ENCODE assay signal across 19 cellular contexts in the genomic region with DNA sequence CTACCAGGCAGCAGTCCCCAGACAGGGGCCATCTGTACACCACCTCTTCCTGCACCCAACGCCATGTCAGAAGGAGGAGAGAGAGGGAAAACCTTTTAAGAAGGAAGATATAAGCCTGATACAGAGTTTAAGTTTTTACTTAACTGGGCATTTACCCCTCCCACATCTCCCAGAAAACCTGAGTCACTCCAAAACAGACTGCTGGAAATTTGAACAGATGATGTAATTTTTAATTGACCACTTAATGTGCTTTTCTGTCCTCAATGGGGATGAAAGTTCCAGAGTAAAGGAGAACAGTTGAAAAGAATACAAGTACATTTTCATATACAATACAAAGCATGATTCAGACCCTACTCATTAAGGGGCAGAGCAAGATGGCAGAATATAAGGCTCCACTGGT.
A peak's percentile ranks its signal among the peaks of the same experiment; 100 is the strongest.
DNase-seq lines count a peak whose midpoint lies in the region; ATAC-seq and TF ChIP-seq lines count a peak whose summit lies in the region.
"Had no signal": no experiment of that assay in that cellular context is flagged by ENCODE, and none has a peak within 500 bp of the region (broad histone marks: within the 10 kb centered on the region; RNA-seq: fewer than 3 reads in every experiment).

No MANE protein-coding gene starts in this region.

- no peaks in the 10 kb centered on the region for H4K20me1 ChIP-seq in IMR-90 (ENCODE audit: insufficient read depth, low read length)

- TF ChIP-seq POLR2A in IMR-90 (IDR thresholded peaks at IDR 0.05; ENCODE audit: low read depth, low read length): no peak

- peaks cover 12% of the 10 kb centered on the region for H3K36me3 Mint-ChIP-seq in osteocyte (ENCODE audit: unreplicated experiment)

- no peaks in the 10 kb centered on the region for H3K27me3 Mint-ChIP-seq in osteocyte (ENCODE audit: unreplicated experiment)
- H3K27me3 Mint-ChIP-seq: activated CD4-positive, alpha-beta T cell treated with anti-CD3 and anti-CD28 coated beads for 36 hours; natural killer cell treated with Interleukin-12 subunit alpha and Interleukin-12 subunit beta and Interleukin-15 and Interleukin-18, amount 100 ng/mL, for 72 hours; stimulated activated naive CD8-positive, alpha-beta T cell treated with anti-CD3 and anti-CD28 coated beads, Interleukin-15, Interleukin-2, amounts not matched to agents 100 ng/mL and 50 ng/mL, for 24 hours had no signal

- dilution Hi-C loops in IMR-90 (cut with HindIII; ENCODE audit: low sequenced_read_pairs, unreplicated experiment): no loop called here

- H3K27ac ChIP-seq in IMR-90 (ENCODE audit: insufficient read depth, low read length) (peak overlapping the region; percentile 93; the same call in 1 of the 2 replicates), mesendoderm (ENCODE audit: low read depth, low read length) (no peak overlapping the region)

- peak overlapping the region; percentile 78 for H2AFZ ChIP-seq in IMR-90 (replicated peaks; ENCODE audit: low read length, poor library complexity)

- TF ChIP-seq CTCF in IMR-90 (conservative IDR thresholded peaks at IDR 0.05; ENCODE audit: low read depth, low read length) (no peak), epithelial cell of esophagus (IDR thresholded peaks at IDR 0.05; ENCODE audit: insufficient read depth, low read depth, low read length, missing control alignments) (no peak), osteocyte (IDR thresholded peaks at IDR 0.05) (no peak)

- no peak overlapping the region for H3K56ac ChIP-seq in IMR-90 (ENCODE audit: extremely low read depth, insufficient read depth, low read length)
- H3K56ac ChIP-seq in mesendoderm (ENCODE audit: low read length): no peak overlapping the region

- in situ Hi-C loops in IMR-90 (cut with MboI; ENCODE audit: low sequenced_read_pairs): no loop called here

- intact Hi-C loops in IMR-90 (cut with micrococcal nuclease): no loop called here

- H4K5ac ChIP-seq in IMR-90 (ENCODE audit: low read depth, low read length): peak overlapping the region; percentile 82
- H4K5ac ChIP-seq in mesendoderm (ENCODE audit: low read length): no peak overlapping the region

- H3K4me1 ChIP-seq in IMR-90 (ENCODE audit: control insufficient read depth, insufficient read depth, low read length) (peaks cover 15% of the 10 kb centered on the region), mesendoderm (ENCODE audit: control insufficient read depth, low read depth, low read length) (no peaks in the 10 kb centered on the region)

- WGBS in IMR-90 (ENCODE audit: extremely low coverage in 2 of 2, insufficient read length in 1 of 2), 2 experiments: no CpG with 5 or more reads among the region's 1 CpG
- no CpG with 5 or more reads among the region's 1 CpG for WGBS in mesendoderm (ENCODE audit: extremely low coverage, insufficient coverage, low lambda C conversion rate)

- H2AK5ac ChIP-seq in IMR-90 (ENCODE audit: low read depth, low read length) (peak overlapping the region; percentile 86), mesendoderm (ENCODE audit: low read length) (no peak overlapping the region)

- H3K9ac ChIP-seq in IMR-90 (ENCODE audit: low read depth, low read length) (no peak overlapping the region), mesendoderm (ENCODE audit: low read length) (no peak overlapping the region)

- H3K4ac ChIP-seq in IMR-90 (ENCODE audit: low read depth, low read length) (peak overlapping the region; percentile 69), mesendoderm (ENCODE audit: low read depth, low read length) (no peak overlapping the region)

- TF ChIP-seq RAD21 in IMR-90 (IDR thresholded peaks at IDR 0.05; ENCODE audit: low read length): no peak

- peak overlapping the region; percentile 65 for H2BK5ac ChIP-seq in IMR-90 (ENCODE audit: low read depth, low read length, poor library complexity, severe bottlenecking)
- H2BK5ac ChIP-seq in mesendoderm (ENCODE audit: low read length): no peak overlapping the region

- H3K27me3 ChIP-seq in IMR-90 (ENCODE audit: control insufficient read depth, insufficient read depth, low read length) (no peaks in the 10 kb centered on the region), mesendoderm (ENCODE audit: insufficient read depth, low read length, poor library complexity) (no peaks in the 10 kb centered on the region)

- H3K27ac Mint-ChIP-seq in osteocyte (ENCODE audit: unreplicated experiment): peak overlapping the region; percentile 93
- H3K27ac Mint-ChIP-seq: activated CD4-positive, alpha-beta T cell treated with anti-CD3 and anti-CD28 coated beads for 36 hours; natural killer cell treated with Interleukin-12 subunit alpha and Interleukin-12 subunit beta and Interleukin-15 and Interleukin-18, amount 100 ng/mL, for 72 hours; stimulated activated naive CD8-positive, alpha-beta T cell treated with anti-CD3 and anti-CD28 coated beads, Interleukin-15, Interleukin-2, amounts not matched to agents 100 ng/mL and 50 ng/mL, for 24 hours had no signal

- H2BK120ac ChIP-seq in IMR-90 (ENCODE audit: low read depth, low read length): peak overlapping the region; percentile 82
- no peak overlapping the region for H2BK120ac ChIP-seq in mesendoderm (ENCODE audit: low read depth, low read length)

- H4K91ac ChIP-seq in IMR-90 (ENCODE audit: insufficient read depth, low read depth, low read length): peak overlapping the region; percentile 86

- BruUV-seq in IMR-90 (replicated peaks; lab: Mats Ljungman, UMichigan): no TSS peak

- H3K9me3 ChIP-seq in IMR-90 (ENCODE audit: control insufficient read depth, insufficient read depth, low read length): no peaks in the 10 kb centered on the region

- peak overlapping the region; percentile 20; the same call in 1 of the 2 replicates for H3K4me2 ChIP-seq in IMR-90 (ENCODE audit: low read depth, low read length)
- no peak overlapping the region for H3K4me2 ChIP-seq in mesendoderm (ENCODE audit: low read length)

- no peaks in the 10 kb centered on the region for H3K36me3 ChIP-seq in IMR-90 (ENCODE audit: control insufficient read depth, insufficient read depth, low read length)
- H3K36me3 ChIP-seq in mesendoderm (ENCODE audit: control insufficient read depth, insufficient read depth, low read length): no peaks in the 10 kb centered on the region

- H4K8ac ChIP-seq in IMR-90 (ENCODE audit: low read depth in 2 of 2, low read length in 2 of 2): peak overlapping the region; percentile 54 to 84; a peak in 3 of 4 replicates
- H4K8ac ChIP-seq in mesendoderm (ENCODE audit: low read depth, low read length): no peak overlapping the region

- H3K9me3 Mint-ChIP-seq in osteocyte (ENCODE audit: unreplicated experiment): peaks cover 9% of the 10 kb centered on the region
- H3K9me3 Mint-ChIP-seq: natural killer cell treated with Interleukin-12 subunit alpha and Interleukin-12 subunit beta and Interleukin-15 and Interleukin-18, amount 100 ng/mL, for 72 hours had no signal

- H3K4me3 ChIP-seq in IMR-90 (ENCODE audit: insufficient read depth, low read depth, low read length): no peak overlapping the region
- H3K4me3 ChIP-seq in epithelial cell of esophagus (ENCODE audit: low read length): no peak overlapping the region
- H3K4me3 ChIP-seq in mesendoderm (ENCODE audit: low read length): no peak overlapping the region

- H3K9me1 ChIP-seq in IMR-90 (ENCODE audit: insufficient read depth, low read length): peaks cover 13% of the 10 kb centered on the region

- no peak overlapping the region for H3K4me3 Mint-ChIP-seq in osteocyte (ENCODE audit: unreplicated experiment)
- H3K4me3 Mint-ChIP-seq: activated CD4-positive, alpha-beta T cell treated with anti-CD3 and anti-CD28 coated beads for 36 hours; natural killer cell treated with Interleukin-12 subunit alpha and Interleukin-12 subunit beta and Interleukin-15 and Interleukin-18, amount 100 ng/mL, for 72 hours; stimulated activated naive CD8-positive, alpha-beta T cell treated with anti-CD3 and anti-CD28 coated beads, Interleukin-15, Interleukin-2, amounts not matched to agents 100 ng/mL and 50 ng/mL, for 24 hours had no signal

- peak; percentile 24 for ATAC-seq in IMR-90 (ENCODE audit: low read depth)
- ATAC-seq in HG03039 (IDR thresholded peaks at IDR 0.05; ENCODE audit: unreplicated experiment): no peak
- no peak for ATAC-seq in HG03025 (IDR thresholded peaks at IDR 0.05; ENCODE audit: low FRiP score, unreplicated experiment)
- ATAC-seq: activated CD4-positive, alpha-beta T cell treated with anti-CD3 and anti-CD28 coated beads for 36 hours; natural killer cell treated with Interleukin-12 subunit alpha and Interleukin-12 subunit beta and Interleukin-15 and Interleukin-18, amount 100 ng/mL, for 72 hours; PC-3 had no signal

- H3K23ac ChIP-seq in IMR-90 (ENCODE audit: low read depth, low read length) (peak overlapping the region; percentile 89), mesendoderm (ENCODE audit: low read length) (no peak overlapping the region)

- H2AK9ac ChIP-seq in IMR-90 (replicated peaks; ENCODE audit: low read depth, low read length, poor library complexity): peak overlapping the region; percentile 44

- H2BK15ac ChIP-seq in IMR-90 (ENCODE audit: low read depth, low read length) (peak overlapping the region; percentile 85; the same call in 2 of the 3 replicates), mesendoderm (replicated peaks; ENCODE audit: low read depth) (no peak overlapping the region)

- H3K4me1 Mint-ChIP-seq in osteocyte (ENCODE audit: unreplicated experiment): peaks cover 86% of the 10 kb centered on the region

- CTCF ChIA-PET in IMR-90 (lab: Yijun Ruan, JAX): no interaction called here

- H2BK20ac ChIP-seq in IMR-90 (ENCODE audit: low read depth, low read length): peak overlapping the region; percentile 80; the same call in 1 of the 2 replicates

- H3K79me1 ChIP-seq in IMR-90 (ENCODE audit: low read depth in 1 of 2, low read length in 2 of 2) (peaks cover 18 to 49% of the 10 kb centered on the region in 2 experiments), mesendoderm (ENCODE audit: low read length) (peaks cover 4% of the 10 kb centered on the region)

- H3K14ac ChIP-seq in IMR-90 (replicated peaks; ENCODE audit: low read depth, low read length): peak overlapping the region; percentile 91

- H3K18ac ChIP-seq in IMR-90 (ENCODE audit: low read depth, low read length) (peak overlapping the region; percentile 96), mesendoderm (ENCODE audit: low read length) (no peak overlapping the region)

- DNase-seq in AG08396 (ENCODE audit: low spot score): peak; percentile 29
- DNase-seq in IMR-90: peak; percentile 55
- peak; percentile 21 for DNase-seq in epithelial cell of esophagus (ENCODE audit: low read depth)
- DNase-seq in osteocyte (ENCODE audit: extremely low spot score, unreplicated experiment): no peak
- DNase-seq in mesendoderm: no peak
- DNase-seq in central memory CD4-positive, alpha-beta T cell: no peak
- DNase-seq: activated CD4-positive, alpha-beta T cell treated with anti-CD3 and anti-CD28 coated beads for 36 hours; caudate nucleus; GDM1; H7; MV-4-11; NCI-H1930; NCI-H524 treated with DMSO at 0.1 percent for 48 hours; PC-3; retina had no signal

- no peaks in the 10 kb centered on the region for H3K79me2 ChIP-seq in mesendoderm (ENCODE audit: control insufficient read depth, insufficient read depth, low read length)

- POLR2A ChIA-PET in IMR-90 (lab: Charles Lee; ENCODE audit: unreplicated experiment): no interaction called here

TF ChIP-seq in IMR-90, 13 proteins besides CTCF, POLR2A, EP300 and RAD21 (continues in another document):
- TF ChIP-seq MAFK (IDR thresholded peaks at IDR 0.05; ENCODE audit: low read depth, low read length) (no peak), CEBPB (IDR thresholded peaks at IDR 0.05; ENCODE audit: low read depth, low read length) (no peak), SMC3 (IDR thresholded peaks at IDR 0.05; ENCODE audit: low read depth, low read length) (no peak)

Comparison
In these comparisons a context has a peak if more than half of its experiments do, and no peak if none do; other contexts are left out.
1. DNase-seq: peak in AG08396 (single experiment), IMR-90 (single experiment) and epithelial cell of esophagus (single experiment); none in osteocyte (single experiment), mesendoderm (single experiment) and central memory CD4-positive, alpha-beta T cell (single experiment).